Comparison of ENCODE assay signal across 26 cellular contexts in the genomic region with DNA sequence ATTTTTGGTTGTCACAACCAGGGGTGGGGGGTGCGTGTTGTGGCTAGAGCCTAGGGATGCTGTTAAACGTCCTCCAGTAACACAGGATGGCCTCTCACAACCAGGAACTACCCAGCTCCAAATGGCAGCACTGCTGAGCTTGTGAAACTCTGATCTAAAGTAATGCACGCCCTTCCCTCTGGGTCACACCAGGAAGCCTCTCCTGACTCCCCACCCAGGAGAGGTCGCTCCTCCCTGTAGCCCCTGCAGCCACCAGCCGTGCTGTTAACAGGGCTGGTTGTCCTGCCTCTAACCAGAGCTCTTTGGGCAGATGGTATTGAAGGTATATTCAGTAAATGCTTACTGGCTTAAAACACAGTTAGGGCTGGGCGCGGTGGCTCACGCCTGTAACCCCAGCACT.
"Had no signal": no experiment of that assay in that cellular context is flagged by ENCODE, and none has a peak within 500 bp of the region (broad histone marks: within the 10 kb centered on the region; RNA-seq: fewer than 3 reads in every experiment).

No MANE protein-coding gene starts in this region.

- H3K36me3 ChIP-seq: brain microvascular endothelial cell, gastrocnemius medialis, tibial artery had no signal

- H3K27ac Mint-ChIP-seq: activated CD8-positive, alpha-beta T cell treated with anti-CD3 and anti-CD28 coated beads, Interleukin-2, amount 10 ng/mL, durations not matched to agents 7 days and 5 days; activated T-helper 1 cell treated with anti-CD3 and anti-CD28 coated beads, Interleukin-12 subunit alpha, Interleukin-12 subunit beta, Interleukin-2, Interleukin-4 antibody, amounts not matched to agents 30 ng/mL and 10 ng/mL and 1 ng/mL, durations not matched to agents 14 hours and 24 hours and 36 hours; dendritic cell treated with granulocyte-macrophage colony-stimulating factor and Interleukin-4, amounts not matched to agents 40 ng/mL and 50 ng/mL, for 4 days; memory B cell; stimulated activated effector memory CD8-positive, alpha-beta T cell treated with anti-CD3 and anti-CD28 coated beads, Interleukin-12 subunit alpha, Interleukin-12 subunit beta, amount 100 ng/mL, for 72 hours; T-helper 1 cell treated with Interleukin-12 subunit alpha and Interleukin-12 subunit beta and Interleukin-4 antibody, amounts not matched to agents 30 μg/mL and 1 μg/mL, for 36 hours had no signal

- H3K4me3 ChIP-seq: gastrocnemius medialis, tibial artery had no signal

- H3K9ac ChIP-seq: parathyroid adenoma had no signal

- H3K4me3 Mint-ChIP-seq: activated CD8-positive, alpha-beta T cell treated with anti-CD3 and anti-CD28 coated beads, Interleukin-2, amount 10 ng/mL, durations not matched to agents 7 days and 5 days; activated T-helper 1 cell treated with anti-CD3 and anti-CD28 coated beads, Interleukin-12 subunit alpha, Interleukin-12 subunit beta, Interleukin-2, Interleukin-4 antibody, amounts not matched to agents 30 ng/mL and 10 ng/mL and 1 ng/mL, durations not matched to agents 14 hours and 24 hours and 36 hours; dendritic cell treated with granulocyte-macrophage colony-stimulating factor and Interleukin-4, amounts not matched to agents 40 ng/mL and 50 ng/mL, for 4 days; memory B cell; stimulated activated effector memory CD8-positive, alpha-beta T cell treated with anti-CD3 and anti-CD28 coated beads, Interleukin-12 subunit alpha, Interleukin-12 subunit beta, amount 100 ng/mL, for 72 hours; stimulated activated naive CD8-positive, alpha-beta T cell treated with anti-CD3 and anti-CD28 coated beads, Interleukin-15, amount 100 ng/mL, for 72 hours; T-helper 1 cell treated with Interleukin-12 subunit alpha and Interleukin-12 subunit beta and Interleukin-4 antibody, amounts not matched to agents 30 μg/mL and 1 μg/mL, for 36 hours had no signal

- H3K36me3 Mint-ChIP-seq: activated naive CD4-positive, alpha-beta T cell treated with anti-CD3 and anti-CD28 coated beads, Interleukin-2, amount 50 U/mL, for 72 hours; memory B cell; stimulated activated effector memory CD8-positive, alpha-beta T cell treated with anti-CD3 and anti-CD28 coated beads, Interleukin-12 subunit alpha, Interleukin-12 subunit beta, amount 100 ng/mL, for 72 hours had no signal

- H3K27ac ChIP-seq: brain microvascular endothelial cell, gastrocnemius medialis, parathyroid adenoma, tibial artery had no signal

- H2AFZ ChIP-seq: parathyroid adenoma had no signal

- H3K9me3 Mint-ChIP-seq: activated naive CD4-positive, alpha-beta T cell treated with anti-CD3 and anti-CD28 coated beads, Interleukin-2, amount 50 U/mL, for 72 hours; activated T-helper 1 cell treated with anti-CD3 and anti-CD28 coated beads, Interleukin-12 subunit alpha, Interleukin-12 subunit beta, Interleukin-2, Interleukin-4 antibody, amounts not matched to agents 30 ng/mL and 10 ng/mL and 1 ng/mL, durations not matched to agents 14 hours and 24 hours and 36 hours; dendritic cell treated with granulocyte-macrophage colony-stimulating factor and Interleukin-4, amounts not matched to agents 40 ng/mL and 50 ng/mL, for 4 days; memory B cell; stimulated activated effector memory CD8-positive, alpha-beta T cell treated with anti-CD3 and anti-CD28 coated beads, Interleukin-12 subunit alpha, Interleukin-12 subunit beta, amount 100 ng/mL, for 72 hours; stimulated activated naive CD8-positive, alpha-beta T cell treated with anti-CD3 and anti-CD28 coated beads, Interleukin-15, amount 100 ng/mL, for 72 hours; T-helper 1 cell treated with Interleukin-12 subunit alpha and Interleukin-12 subunit beta and Interleukin-4 antibody, amounts not matched to agents 30 μg/mL and 1 μg/mL, for 36 hours had no signal

- H3K27me3 ChIP-seq: brain microvascular endothelial cell, gastrocnemius medialis, tibial artery had no signal

- FAIRE-seq: islet of Langerhans, urothelium cell line had no signal

- H3K79me2 ChIP-seq: parathyroid adenoma had no signal

- H3K9me3 ChIP-seq: gastrocnemius medialis, tibial artery had no signal

- ATAC-seq: activated CD8-positive, alpha-beta T cell treated with anti-CD3 and anti-CD28 coated beads, Interleukin-2, amount 10 ng/mL, durations not matched to agents 7 days and 5 days; activated naive CD4-positive, alpha-beta T cell treated with anti-CD3 and anti-CD28 coated beads, Interleukin-2, amount 50 U/mL, for 72 hours; gastrocnemius medialis; left cardiac atrium; right cardiac atrium; stimulated activated effector memory CD8-positive, alpha-beta T cell treated with anti-CD3 and anti-CD28 coated beads, Interleukin-12 subunit alpha, Interleukin-12 subunit beta, amount 100 ng/mL, for 72 hours; stimulated activated naive CD8-positive, alpha-beta T cell treated with anti-CD3 and anti-CD28 coated beads, Interleukin-15, amount 100 ng/mL, for 72 hours had no signal

- DNase-seq: activated CD4-positive, alpha-beta T cell treated with anti-CD3 and anti-CD28 coated beads, Interleukin-2, amount 50 U/mL, for 1 hour; activated CD4-positive, CD25-positive, alpha-beta regulatory T cell treated with anti-CD3 and anti-CD28 coated beads, Interleukin-2, amount 50 U/mL, for 72 hours; activated CD8-positive, alpha-beta T cell treated with anti-CD3 and anti-CD28 coated beads, Interleukin-2, amount 10 ng/mL, durations not matched to agents 7 days and 5 days; activated gamma-delta T cell treated with Interleukin-2 at 50 U/mL for 16 hours; aorta; brain microvascular endothelial cell; caudate nucleus; effector CD4-positive, alpha-beta T cell; gastrocnemius medialis; hippocampal formation; left cardiac atrium; nucleus accumbens; right cardiac atrium; stimulated activated CD4-positive, alpha-beta T cell treated with anti-CD3 and anti-CD28 coated beads, Interleukin-12 subunit alpha, Interleukin-12 subunit beta, amount 100 ng/mL, for 4 hours; stimulated activated naive CD8-positive, alpha-beta T cell treated with anti-CD3 and anti-CD28 coated beads, Interleukin-15, amount 100 ng/mL, for 72 hours; T1000; tibial artery had no signal
